23 cellular contexts compared by ENCODE assay signal in genomic region chr4:5203925-5204324, GRCh38.
DNase-seq lines count a peak whose midpoint lies in the region; ATAC-seq and TF ChIP-seq lines count a peak whose summit lies in the region.
"Had no signal": no experiment of that assay in that cellular context is flagged by ENCODE, and none has a peak within 500 bp of the region (broad histone marks: within the 10 kb centered on the region; RNA-seq: fewer than 3 reads in every experiment).

No MANE protein-coding gene starts in this region.

- no peaks in the 10 kb centered on the region for H3K27me3 Mint-ChIP-seq in osteocyte (ENCODE audit: unreplicated experiment)

- H3K4me3 ChIP-seq in SK-N-MC, result 0 out of 2 replicates have a peak overlapping the region, but pooled peaks have one; percentile 5
- H3K4me3 ChIP-seq in thyroid gland (replicated peaks in 1 of 3), result no peak overlapping the region
- H3K4me3 ChIP-seq: HAP-1, MG63, SJCRH30 had no signal

- TF ChIP-seq CTCF in osteocyte (IDR thresholded peaks at IDR 0.05), result no peak
- no peak for TF ChIP-seq CTCF in thyroid gland (IDR thresholded peaks at IDR 0.05)

- peaks cover 3% of the 10 kb centered on the region for H3K36me3 Mint-ChIP-seq in osteocyte (ENCODE audit: unreplicated experiment)
- H3K36me3 Mint-ChIP-seq: CD8-positive, alpha-beta memory T cell had no signal

- peaks cover 48% of the 10 kb centered on the region for H3K4me1 Mint-ChIP-seq in osteocyte (ENCODE audit: unreplicated experiment)
- H3K4me1 Mint-ChIP-seq: CD8-positive, alpha-beta memory T cell had no signal

- no peaks in the 10 kb centered on the region for H3K9me3 Mint-ChIP-seq in osteocyte (ENCODE audit: unreplicated experiment)

- intact Hi-C loops in thyroid gland (cut with DNase I), result no loop called here

- ATAC-seq in GM19351 (IDR thresholded peaks at IDR 0.05; ENCODE audit: unreplicated experiment) (no peak), GM18517 (IDR thresholded peaks at IDR 0.05; ENCODE audit: unreplicated experiment) (no peak)
- ATAC-seq: Panc1 had no signal

- H3K4me3 Mint-ChIP-seq in osteocyte (ENCODE audit: unreplicated experiment), result no peak overlapping the region
- H3K4me3 Mint-ChIP-seq: CD8-positive, alpha-beta memory T cell had no signal

- no peak overlapping the region for H3K9ac ChIP-seq in SK-N-MC (ENCODE audit: insufficient read length)

- TF ChIP-seq POLR2A in thyroid gland (IDR thresholded peaks at IDR 0.05), result no peak

- H3K36me3 ChIP-seq in SK-N-MC (ENCODE audit: insufficient read depth, low read length), result no peaks in the 10 kb centered on the region
- no peaks in the 10 kb centered on the region for H3K36me3 ChIP-seq in thyroid gland
- H3K36me3 ChIP-seq: HAP-1, MG63, SJCRH30 had no signal

- H3K9me3 ChIP-seq in SK-N-MC (ENCODE audit: low read depth, low read length) (no peaks in the 10 kb centered on the region), thyroid gland (no peaks in the 10 kb centered on the region)
- H3K9me3 ChIP-seq: HAP-1, MG63, SJCRH30 had no signal

- H3K27me3 ChIP-seq in thyroid gland, result no peaks in the 10 kb centered on the region
- H3K27me3 ChIP-seq: MG63, SJCRH30 had no signal

- H3K27ac ChIP-seq in SK-N-MC (0 out of 2 replicates have a peak overlapping the region, but pooled peaks have one; percentile 10), thyroid gland (no peak overlapping the region)
- H3K27ac ChIP-seq: SJCRH30 had no signal

- peak overlapping the region; percentile 27 for H3K27ac Mint-ChIP-seq in osteocyte (ENCODE audit: unreplicated experiment)
- H3K27ac Mint-ChIP-seq: CD8-positive, alpha-beta memory T cell had no signal

- DNase-seq in AG08395 (ENCODE audit: low spot score) (peak; percentile 32), GM03348 (ENCODE audit: low spot score) (peak; percentile 56), SK-N-MC (ENCODE audit: low read depth, low spot score) (no peak), osteocyte (ENCODE audit: extremely low spot score, unreplicated experiment) (no peak), thyroid gland (no peak)
- DNase-seq: C1 segment of cervical spinal cord; Calu3; CD8-positive, alpha-beta memory T cell; DMS153; GF-D8; MG63; NCI-H1417 treated with DMSO at 0.1 percent for 48 hours; NCI-H1930; NCI-H226; NCI-H510A treated with DMSO at 0.1 percent for 48 hours; NCI-H748 treated with DMSO at 0.1 percent for 48 hours; NK-92 treated with Interleukin-12 subunit alpha and Interleukin-12 subunit beta, amount 100 ng/mL, for 24 hours; SJCRH30; T-helper 1 cell had no signal

- WGBS in thyroid gland, 2 donors, result 39 to 60% methylated on average over 4 of the region's 4 CpGs

- peaks cover 0 to 4% of the 10 kb centered on the region in 2 donors for H3K4me1 ChIP-seq in thyroid gland
- H3K4me1 ChIP-seq: SJCRH30 had no signal

Comparison
In these comparisons a context has a peak if more than half of its experiments do, and no peak if none do; other contexts are left out.
1. DNase-seq: peak in AG08395 (single experiment) and GM03348 (single experiment); none in SK-N-MC (single experiment), osteocyte (single experiment) and thyroid gland (0 of 2).